Comparison of ENCODE assay signal across 24 cellular contexts in genomic region chr2:165182029-165182428, GRCh38. TPM values are rescaled to one million over a fixed set of nuclear protein-coding genes. Genes with fewer than 3 reads are reported as not detected.
"Had no signal": no experiment of that assay in that cellular context is flagged by ENCODE, and none has a peak within 500 bp of the region (broad histone marks: within the 10 kb centered on the region; RNA-seq: fewer than 3 reads in every experiment).

No MANE protein-coding gene starts in this region.

- H3K9ac ChIP-seq: SK-N-SH had no signal

- H3K27me3 ChIP-seq: adrenal gland, breast epithelium, colonic mucosa, Peyer's patch, SJCRH30 had no signal

- H3K27ac Mint-ChIP-seq: activated CD4-positive, alpha-beta memory T cell treated with anti-CD3 and anti-CD28 coated beads for 36 hours; activated CD4-positive, alpha-beta T cell treated with anti-CD3 and anti-CD28 coated beads, Interleukin-2, amount 10 ng/mL, durations not matched to agents 7 days and 5 days; activated naive CD8-positive, alpha-beta T cell treated with anti-CD3 and anti-CD28 coated beads, Interleukin-2, amount 10 ng/mL, durations not matched to agents 7 days and 5 days; WTC11 had no signal

- H3K4me1 Mint-ChIP-seq: activated CD4-positive, alpha-beta T cell treated with anti-CD3 and anti-CD28 coated beads, Interleukin-2, amount 10 ng/mL, durations not matched to agents 7 days and 5 days; activated naive CD8-positive, alpha-beta T cell treated with anti-CD3 and anti-CD28 coated beads, Interleukin-2, amount 10 ng/mL, durations not matched to agents 7 days and 5 days; WTC11 had no signal

- H3K27ac ChIP-seq: adrenal gland, breast epithelium, colonic mucosa, Peyer's patch, RWPE1, SJCRH30 had no signal

- H3K4me1 ChIP-seq: adrenal gland, breast epithelium, colonic mucosa, Peyer's patch, SJCRH30 had no signal

- H3K36me3 ChIP-seq: adrenal gland, breast epithelium, colonic mucosa, Peyer's patch, SJCRH30 had no signal

- H3K4me3 Mint-ChIP-seq: activated CD4-positive, alpha-beta memory T cell treated with anti-CD3 and anti-CD28 coated beads for 36 hours; activated CD4-positive, alpha-beta T cell treated with anti-CD3 and anti-CD28 coated beads, Interleukin-2, amount 10 ng/mL, durations not matched to agents 7 days and 5 days; activated naive CD8-positive, alpha-beta T cell treated with anti-CD3 and anti-CD28 coated beads, Interleukin-2, amount 10 ng/mL, durations not matched to agents 7 days and 5 days; WTC11 had no signal

- H3K36me3 Mint-ChIP-seq: activated CD4-positive, alpha-beta memory T cell treated with anti-CD3 and anti-CD28 coated beads for 36 hours; activated naive CD8-positive, alpha-beta T cell treated with anti-CD3 and anti-CD28 coated beads, Interleukin-2, amount 10 ng/mL, durations not matched to agents 7 days and 5 days; WTC11 had no signal

- H3K9me3 ChIP-seq: adrenal gland, breast epithelium, colonic mucosa, Peyer's patch, SJCRH30, SK-N-SH had no signal

- H3K9me3 Mint-ChIP-seq: activated CD4-positive, alpha-beta memory T cell treated with anti-CD3 and anti-CD28 coated beads for 36 hours; activated CD4-positive, alpha-beta T cell treated with anti-CD3 and anti-CD28 coated beads, Interleukin-2, amount 10 ng/mL, durations not matched to agents 7 days and 5 days; activated naive CD8-positive, alpha-beta T cell treated with anti-CD3 and anti-CD28 coated beads, Interleukin-2, amount 10 ng/mL, durations not matched to agents 7 days and 5 days; WTC11 had no signal

- DNase-seq: activated CD4-positive, alpha-beta memory T cell treated with anti-CD3 and anti-CD28 coated beads for 36 hours; activated CD4-positive, alpha-beta T cell treated with anti-CD3 and anti-CD28 coated beads, Interleukin-2, amount 10 ng/mL, durations not matched to agents 7 days and 5 days; activated CD4-positive, CD25-positive, alpha-beta regulatory T cell treated with anti-CD3 and anti-CD28 coated beads, Interleukin-2, amount 50 U/mL, for 72 hours; activated CD8-positive, alpha-beta memory T cell treated with anti-CD3 and anti-CD28 coated beads for 24 hours; activated naive CD4-positive, alpha-beta T cell treated with anti-CD3 and anti-CD28 coated beads, Interleukin-2, amount 50 U/mL, for 16 hours; activated naive CD8-positive, alpha-beta T cell treated with anti-CD3 and anti-CD28 coated beads, Interleukin-2, amount 10 ng/mL, durations not matched to agents 7 days and 5 days; activated T-cell treated with anti-CD3 and anti-CD28 coated beads for 4 hours; adrenal gland; anterior cingulate cortex; colonic mucosa; NCI-H1048; NCI-H146; NCI-H187 treated with DMSO at 0.1 percent for 48 hours; NCI-H2081 treated with DMSO at 0.1 percent for 48 hours; NCI-H446; NCI-H524; Peyer's patch; Right ventricle myocardium superior; SJCRH30; SK-N-SH; T-helper 1 cell had no signal

- H3K4me3 ChIP-seq: adrenal gland, breast epithelium, colonic mucosa, Peyer's patch, SJCRH30 had no signal

- ATAC-seq: WTC11 had no signal

RNA-seq across cellular contexts. Expression of gene SCN3A, which starts 21.8 kb away (rescaled TPM):
- total RNA-seq: activated CD4-positive, alpha-beta memory T cell treated with anti-CD3 and anti-CD28 coated beads for 36 hours; activated CD4-positive, alpha-beta T cell treated with anti-CD3 and anti-CD28 coated beads, Interleukin-2, amount 10 ng/mL, durations not matched to agents 7 days and 5 days; activated naive CD8-positive, alpha-beta T cell treated with anti-CD3 and anti-CD28 coated beads, Interleukin-2, amount 10 ng/mL, durations not matched to agents 7 days and 5 days had no signal

RNA-seq across cellular contexts. Expression of gene SCN2A, which starts 57.2 kb away (rescaled TPM):
- total RNA-seq: activated CD4-positive, alpha-beta memory T cell treated with anti-CD3 and anti-CD28 coated beads for 36 hours; SJCRH30 had no signal
